Comparison of ENCODE assay signal across 1 cellular context in genomic region chr10:31657471-31657844, GRCh38.
TF ChIP-seq lines count a peak whose summit lies in the region.

No MANE protein-coding gene starts in this region.

TF ChIP-seq in GM23338, 12 proteins besides CTCF, POLR2A, EP300 and RAD21:
- no peak for TF ChIP-seq NANOG (IDR thresholded peaks at IDR 0.05; ENCODE audit: borderline replicate concordance)
- no peak for TF ChIP-seq JUNB (IDR thresholded peaks at IDR 0.05; ENCODE audit: unreplicated experiment)
- no peak for TF ChIP-seq EZH2 (IDR thresholded peaks at IDR 0.05; ENCODE audit: low read depth, unreplicated experiment)
- no peak for TF ChIP-seq CREB1 (CRISPR knock-in tag; IDR thresholded peaks at IDR 0.05; ENCODE audit: low read depth)
- no peak for TF ChIP-seq ZNF114 (CRISPR knock-in tag; IDR thresholded peaks at IDR 0.05)
- TF ChIP-seq EZH2phosphoT487 (IDR thresholded peaks at IDR 0.05; ENCODE audit: unreplicated experiment): no peak
- no peak for TF ChIP-seq ZNF331 (CRISPR knock-in tag; IDR thresholded peaks at IDR 0.05; ENCODE audit: low read depth)
